Comparison of ENCODE assay signal across 26 cellular contexts in genomic region chr6:14206351-14206750, GRCh38.
A peak's percentile ranks its signal among the peaks of the same experiment; 100 is the strongest.
DNase-seq lines count a peak whose midpoint lies in the region; ATAC-seq, FAIRE-seq and TF ChIP-seq lines count a peak whose summit lies in the region.
"Had no signal": no experiment of that assay in that cellular context is flagged by ENCODE, and none has a peak within 500 bp of the region (broad histone marks: within the 10 kb centered on the region; RNA-seq: fewer than 3 reads in every experiment).

No MANE protein-coding gene starts in this region.

- H3K27ac ChIP-seq in HepG2 (ENCODE audit: extremely low read length, insufficient read depth, low read length) (no peak overlapping the region), right lobe of liver (no peak overlapping the region), hepatocyte (peak overlapping the region; percentile 19), gastroesophageal sphincter (no peak overlapping the region)
- H3K27ac ChIP-seq: 22Rv1; BLaER1 treated with 17β-estradiol and CSF1 and Interleukin-3, amounts not matched to agents 10 nM and 100 nM had no signal

- no peak for DNase-seq in HepG2 (ENCODE audit: low spot score)
- DNase-seq in right lobe of liver = no peak
- peak; percentile 77 for DNase-seq in amniotic epithelial cell (ENCODE audit: low read depth)
- DNase-seq in hepatocyte (ENCODE audit: low spot score) = peak; percentile 45
- no peak for DNase-seq in HT-29 (ENCODE audit: low spot score)
- DNase-seq: ACHN; AML-193; BE2C; CD4-positive, alpha-beta T cell; CD8-positive, alpha-beta memory T cell; DMS 273 treated with DMSO at 0.1 percent for 48 hours; DMS79; EL; GDM1; GOT3; HFFc6 had no signal

- POLR2A ChIA-PET in HepG2 (lab: Yijun Ruan, JAX) = interaction anchor here (0.5 kb wide), 1 partner anchor 415 kb away, joined by 3 read pairs; no protein-coding TSS in a partner anchor

- no peak overlapping the region for H3K9ac ChIP-seq in HepG2 (ENCODE audit: insufficient read depth, low read depth, low read length)
- H3K9ac ChIP-seq: BLaER1 treated with 17β-estradiol and CSF1 and Interleukin-3, amounts not matched to agents 10 nM and 100 nM had no signal

- ATAC-seq in HepG2 = no peak
- ATAC-seq in right lobe of liver = no peak
- ATAC-seq in gastroesophageal sphincter = no peak
- no peak for ATAC-seq in HG03342 (IDR thresholded peaks at IDR 0.05; ENCODE audit: unreplicated experiment)
- ATAC-seq: GM12878 had no signal

- peaks cover 0 to 9% of the 10 kb centered on the region in 2 experiments; a peak in 3 of 5 replicates for H3K27me3 ChIP-seq in HepG2 (ENCODE audit: control insufficient read depth in 1 of 2, insufficient read depth in 2 of 2, low read length in 2 of 2)
- no peaks in the 10 kb centered on the region for H3K27me3 ChIP-seq in right lobe of liver
- no peaks in the 10 kb centered on the region for H3K27me3 ChIP-seq in hepatocyte
- H3K27me3 ChIP-seq in gastroesophageal sphincter = no peaks in the 10 kb centered on the region
- H3K27me3 ChIP-seq: BE2C; BLaER1 treated with 17β-estradiol and CSF1 and Interleukin-3, amounts not matched to agents 10 nM and 100 nM had no signal

- H3K36me3 ChIP-seq in HepG2 (replicated peaks in 1 of 2; ENCODE audit: control insufficient read depth in 1 of 2, insufficient read depth in 2 of 2, low read length in 2 of 2) (no peaks in the 10 kb centered on the region), right lobe of liver (no peaks in the 10 kb centered on the region), hepatocyte (replicated peaks; ENCODE audit: insufficient read depth, low read depth) (no peaks in the 10 kb centered on the region), gastroesophageal sphincter (no peaks in the 10 kb centered on the region)
- H3K36me3 ChIP-seq: BE2C; BLaER1 treated with 17β-estradiol and CSF1 and Interleukin-3, amounts not matched to agents 10 nM and 100 nM; HAP-1 had no signal

- TF ChIP-seq POLR2A in HepG2 (IDR thresholded peaks at IDR 0.05; ENCODE audit: insufficient read depth in 1 of 2, low read depth in 2 of 2, low read length in 2 of 2) (no peak), right lobe of liver (IDR thresholded peaks at IDR 0.05) (no peak), gastroesophageal sphincter (IDR thresholded peaks at IDR 0.05) (no peak)

- H3K79me2 ChIP-seq in HepG2 (ENCODE audit: insufficient read depth, low read length) = no peaks in the 10 kb centered on the region
- H3K79me2 ChIP-seq in hepatocyte = no peaks in the 10 kb centered on the region

- no peaks in the 10 kb centered on the region for H4K20me1 ChIP-seq in HepG2 (ENCODE audit: insufficient read depth, low read length)
- H4K20me1 ChIP-seq in hepatocyte (ENCODE audit: insufficient read depth, poor library complexity, severe bottlenecking) = no peaks in the 10 kb centered on the region
- H4K20me1 ChIP-seq: BLaER1 treated with 17β-estradiol and CSF1 and Interleukin-3, amounts not matched to agents 10 nM and 100 nM had no signal

- in situ Hi-C loops in HepG2 (cut with HindIII; ENCODE audit: extremely low pct_ligation_motif_present, low pct_unique_long_range_greater_than_20kb) = loop anchor here (25.0 kb wide), 3 partner anchors 1031 to 1406 kb away; partner anchors contain the start of gene JARID2

- no peaks in the 10 kb centered on the region for H3K9me2 ChIP-seq in hepatocyte (replicated peaks; ENCODE audit: insufficient read depth)

- TF ChIP-seq CTCF in HepG2 (CRISPR knock-in tag; IDR thresholded peaks at IDR 0.05) (no peak), right lobe of liver (IDR thresholded peaks at IDR 0.05) (no peak), hepatocyte (IDR thresholded peaks at IDR 0.05; ENCODE audit: poor library complexity) (no peak), gastroesophageal sphincter (IDR thresholded peaks at IDR 0.05) (no peak)

- BruUV-seq in HepG2 (replicated peaks; lab: Mats Ljungman, UMichigan) = no TSS peak

- intact Hi-C loops in HepG2 (cut with micrococcal nuclease; ENCODE audit: unreplicated experiment) (no loop called here), right lobe of liver (cut with DNase I) (no loop called here)

- H3K4me3 ChIP-seq in HepG2 (replicated peaks in 1 of 3; ENCODE audit: insufficient read depth in 1 of 3, low read depth in 2 of 3, low read length in 3 of 3) (no peak overlapping the region), right lobe of liver (no peak overlapping the region), hepatocyte (no peak overlapping the region), gastroesophageal sphincter (no peak overlapping the region)
- H3K4me3 ChIP-seq: BLaER1 treated with 17β-estradiol and CSF1 and Interleukin-3, amounts not matched to agents 10 nM and 100 nM; GM12878; HAP-1 had no signal

- no peak overlapping the region for H2AFZ ChIP-seq in HepG2 (ENCODE audit: low read length)
- no peak overlapping the region for H2AFZ ChIP-seq in hepatocyte

- CTCF ChIA-PET in HepG2 (lab: Yijun Ruan, JAX; ENCODE audit: low intra/inter-chr PET ratio, low total read pairs) = no interaction called here

- TF ChIP-seq RAD21 in HepG2 (CRISPR knock-in tag; IDR thresholded peaks at IDR 0.05) = no peak

- H3K4me1 ChIP-seq in HepG2 (ENCODE audit: insufficient read depth, low read length) = peaks cover 22% of the 10 kb centered on the region
- peaks cover 0 to 6% (median 0%) of the 10 kb centered on the region in 4 donors for H3K4me1 ChIP-seq in right lobe of liver
- H3K4me1 ChIP-seq in hepatocyte (ENCODE audit: insufficient read depth) = peaks cover 8% of the 10 kb centered on the region
- peaks cover 0 to 10% (median 0%) of the 10 kb centered on the region in 3 donors for H3K4me1 ChIP-seq in gastroesophageal sphincter
- H3K4me1 ChIP-seq: BE2C had no signal

- H3K9me3 ChIP-seq in HepG2 (ENCODE audit: low read length) = no peaks in the 10 kb centered on the region
- no peaks in the 10 kb centered on the region for H3K9me3 ChIP-seq in right lobe of liver
- H3K9me3 ChIP-seq in hepatocyte (ENCODE audit: low read depth) = no peaks in the 10 kb centered on the region
- no peaks in the 10 kb centered on the region for H3K9me3 ChIP-seq in gastroesophageal sphincter
- H3K9me3 ChIP-seq: BE2C; BLaER1 treated with 17β-estradiol and CSF1 and Interleukin-3, amounts not matched to agents 10 nM and 100 nM; HAP-1 had no signal

- TF ChIP-seq EP300 in HepG2 (IDR thresholded peaks at IDR 0.05; ENCODE audit: low read depth in 2 of 2, low read length in 2 of 2) = no peak
- TF ChIP-seq EP300 in HepG2 (CRISPR knock-in tag; IDR thresholded peaks at IDR 0.05; ENCODE audit: borderline replicate concordance) = no peak
- no peak for TF ChIP-seq EP300 in gastroesophageal sphincter (IDR thresholded peaks at IDR 0.05)

- FAIRE-seq in HepG2 (lab: Jason Lieb, UNC) = no peak
- FAIRE-seq: A204.1, D721Med, GM12878, GM18507, H54 had no signal

- 8% methylated on average over 2 of the region's 2 CpGs for WGBS in HepG2 (ENCODE audit: low lambda C conversion rate)
- 50% methylated on average over 1 of the region's 2 CpGs for WGBS in right lobe of liver (ENCODE audit: insufficient coverage, low coverage, low lambda C conversion rate, missing lambda C conversion rate)
- WGBS in hepatocyte (ENCODE audit: low lambda C conversion rate, missing lambda C conversion rate) = 47% methylated on average over 2 of the region's 2 CpGs
- WGBS in gastroesophageal sphincter (ENCODE audit: low coverage in 1 of 2), 2 donors = 88 to 100% methylated on average over 1 of the region's 2 CpGs

- H3K4me2 ChIP-seq in HepG2 (ENCODE audit: low read depth, low read length) (no peak overlapping the region), hepatocyte (no peak overlapping the region)
- H3K4me2 ChIP-seq: BLaER1 treated with 17β-estradiol and CSF1 and Interleukin-3, amounts not matched to agents 10 nM and 100 nM had no signal

TF ChIP-seq in HepG2, 621 proteins besides CTCF, POLR2A, EP300 and RAD21:
- TF ChIP-seq, protein P1, sequence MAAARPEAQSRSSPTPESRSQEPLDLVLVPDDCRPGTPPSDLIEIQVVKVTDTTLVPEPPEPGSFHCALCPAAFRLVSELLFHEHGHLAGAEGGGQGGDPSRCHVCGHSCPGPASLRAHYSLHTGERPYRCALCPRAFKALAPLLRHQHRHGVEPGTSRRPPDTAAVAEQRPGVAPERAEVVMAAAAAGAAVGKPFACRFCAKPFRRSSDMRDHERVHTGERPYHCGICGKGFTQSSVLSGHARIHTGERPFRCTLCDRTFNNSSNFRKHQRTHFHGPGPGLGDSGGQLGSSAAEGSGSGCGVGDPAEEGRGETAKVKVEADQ (CRISPR knock-in tag; IDR thresholded peaks at IDR 0.05; ENCODE audit: borderline replicate concordance) = no peak
- TF ChIP-seq ZNF3 (CRISPR knock-in tag; IDR thresholded peaks at IDR 0.05) = no peak
- TF ChIP-seq, protein P2, sequence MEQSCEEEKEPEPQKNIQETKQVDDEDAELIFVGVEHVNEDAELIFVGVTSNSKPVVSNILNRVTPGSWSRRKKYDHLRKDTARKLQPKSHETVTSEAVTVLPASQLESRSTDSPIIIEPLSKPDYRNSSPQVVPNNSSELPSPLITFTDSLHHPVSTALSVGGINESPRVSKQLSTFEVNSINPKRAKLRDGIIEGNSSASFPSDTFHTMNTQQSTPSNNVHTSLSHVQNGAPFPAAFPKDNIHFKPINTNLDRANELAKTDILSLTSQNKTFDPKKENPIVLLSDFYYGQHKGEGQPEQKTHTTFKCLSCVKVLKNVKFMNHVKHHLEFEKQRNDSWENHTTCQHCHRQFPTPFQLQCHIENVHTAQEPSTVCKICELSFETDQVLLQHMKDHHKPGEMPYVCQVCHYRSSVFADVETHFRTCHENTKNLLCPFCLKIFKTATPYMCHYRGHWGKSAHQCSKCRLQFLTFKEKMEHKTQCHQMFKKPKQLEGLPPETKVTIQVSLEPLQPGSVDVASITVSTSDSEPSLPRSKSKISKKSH (CRISPR knock-in tag; IDR thresholded peaks at IDR 0.05; ENCODE audit: borderline replicate concordance) = no peak
- TF ChIP-seq CEBPB (IDR thresholded peaks at IDR 0.05; ENCODE audit: borderline replicate concordance, low read depth, low read length) = 0 out of 2 replicates have a peak, but pooled peaks have one; percentile 34
- no peak for TF ChIP-seq NKX3-1 (CRISPR knock-in tag; IDR thresholded peaks at IDR 0.05)

Comparison
In these comparisons a context has a peak if more than half of its experiments do, and no peak if none do; other contexts are left out.
1. DNase-seq: peak in amniotic epithelial cell (single experiment) and hepatocyte (single experiment); none in HepG2 (single experiment), right lobe of liver (0 of 3) and HT-29 (single experiment).